8 cellular contexts compared by ENCODE assay signal in genomic region chr1:111476761-111477309, GRCh38. TPM values are rescaled to one million over a fixed set of nuclear protein-coding genes. Genes with fewer than 3 reads are reported as not detected.
DNase-seq lines count a peak whose midpoint lies in the region; ATAC-seq and TF ChIP-seq lines count a peak whose summit lies in the region.

No MANE protein-coding gene starts in this region.

- H3F3A ChIP-seq in SU-DHL-6 (ENCODE audit: insufficient read depth) = no peaks in the 10 kb centered on the region

- no peak for TF ChIP-seq CTCF in SU-DHL-6 (IDR thresholded peaks at IDR 0.05; ENCODE audit: insufficient read depth, low read length, poor library complexity, severe bottlenecking)

- no peaks in the 10 kb centered on the region for H3K9me3 Mint-ChIP-seq in naive B cell

- no peaks in the 10 kb centered on the region for H3K36me3 ChIP-seq in SU-DHL-6 (ENCODE audit: low read length)

- H3K4me3 Mint-ChIP-seq in naive B cell = peak overlapping the region; percentile 87 to 98 (median 95)

- H3K27me3 Mint-ChIP-seq in naive B cell = no peaks in the 10 kb centered on the region

- no peaks in the 10 kb centered on the region for H3K9me3 ChIP-seq in SU-DHL-6 (ENCODE audit: insufficient read depth, low read length)

- no peak overlapping the region for H3K4me3 ChIP-seq in SU-DHL-6 (ENCODE audit: insufficient read depth, low read length, poor library complexity, severe bottlenecking)

- H3K27me3 ChIP-seq in SU-DHL-6 (ENCODE audit: low read length) = no peaks in the 10 kb centered on the region

- intact Hi-C loops in Right ventricle myocardium inferior (cut with DNase I) = no loop called here

- H3K27ac ChIP-seq in SU-DHL-6 (ENCODE audit: low read depth, low read length) = no peak overlapping the region

- H4K20me1 ChIP-seq in SU-DHL-6 (ENCODE audit: low read depth, low read length) = no peaks in the 10 kb centered on the region

- H3K4me2 ChIP-seq in SU-DHL-6 (ENCODE audit: low read depth, low read length, poor library complexity, severe bottlenecking) = peak overlapping the region; percentile 46

- H3K36me3 Mint-ChIP-seq in naive B cell = peaks cover 12% of the 10 kb centered on the region in 2 donors

- ATAC-seq in GM18511 (IDR thresholded peaks at IDR 0.05; ENCODE audit: unreplicated experiment) (peak; percentile 81), HG02763 (IDR thresholded peaks at IDR 0.05; ENCODE audit: unreplicated experiment) (peak; percentile 65), naive B cell (ENCODE audit: low read depth in 2 of 2) (peak; percentile 65), Right ventricle myocardium inferior (no peak)

- peak overlapping the region; percentile 85 for H2AFZ ChIP-seq in SU-DHL-6 (ENCODE audit: low read depth, low read length, severe bottlenecking)

- H3K9ac ChIP-seq in SU-DHL-6 (ENCODE audit: low read length) = peak overlapping the region; percentile 18; the same call in 1 of the 2 replicates

- H3K4me1 Mint-ChIP-seq in naive B cell = peaks cover 54 to 64% (median 56%) of the 10 kb centered on the region in 3 donors

- H3K9me2 ChIP-seq in SU-DHL-6 (replicated peaks; ENCODE audit: insufficient read depth, low read length) = no peaks in the 10 kb centered on the region

- no peaks in the 10 kb centered on the region for H3K79me2 ChIP-seq in SU-DHL-6 (ENCODE audit: insufficient read depth, low read length)

- peak overlapping the region in 5 of 6 donors; percentile 70 to 97 (median 95) for H3K27ac Mint-ChIP-seq in naive B cell

- peak; percentile 65 for DNase-seq in naive B cell
- DNase-seq in kidney tubule cell (ENCODE audit: low spot score) = no peak
- no peak for DNase-seq in NCI-H226
- no peak for DNase-seq in Right ventricle myocardium inferior (ENCODE audit: missing footprints)
- no peak for DNase-seq in NCI-H1105 treated with DMSO at 0.1 percent for 48 hours (lab: John Stamatoyannopoulos, UW)

RNA-seq across cellular contexts. Expression of gene C1orf162, which starts 3.1 kb away (rescaled TPM):
- polyA plus RNA-seq in naive B cell (ENCODE audit: low read depth in 6 of 6) = 100 to 1,000 TPM; 349 to 661 (median 403) TPM
- 9.5 TPM for total RNA-seq in Right ventricle myocardium inferior

RNA-seq across cellular contexts. Expression of gene ADORA3, which starts 26.6 kb away (rescaled TPM):
- under 1 TPM in 2 of 6 donors, not detected in 4; 0.23 to 0.39 TPM for polyA plus RNA-seq in naive B cell (ENCODE audit: low read depth in 6 of 6)
- 3.8 TPM for total RNA-seq in Right ventricle myocardium inferior

RNA-seq across cellular contexts. Expression of gene TMIGD3, which starts 26.6 kb away (rescaled TPM):
- polyA plus RNA-seq in naive B cell (ENCODE audit: low read depth in 6 of 6) = under 1 TPM in 1 of 6 donors, not detected in 5; 0.40 TPM
- total RNA-seq in Right ventricle myocardium inferior = 1.7 TPM

RNA-seq across cellular contexts. Expression of gene ATP5PB, which starts 27.6 kb away (rescaled TPM):
- 100 to 1,000 TPM; 356 to 441 (median 405) TPM for polyA plus RNA-seq in naive B cell (ENCODE audit: low read depth in 6 of 6)
- 691 TPM for total RNA-seq in Right ventricle myocardium inferior

RNA-seq across cellular contexts. Expression of gene WDR77, which starts 27.8 kb away (rescaled TPM):
- polyA plus RNA-seq in naive B cell (ENCODE audit: low read depth in 6 of 6) = 10 to 100 TPM; 46.4 to 61.2 (median 54.8) TPM
- total RNA-seq in Right ventricle myocardium inferior = 27.5 TPM
